Comparison of ENCODE assay signal across 19 cellular contexts in genomic region chr10:72001026-72001380, GRCh38. TPM values are rescaled to one million over a fixed set of nuclear protein-coding genes. Genes with fewer than 3 reads are reported as not detected.
DNase-seq lines count a peak whose midpoint lies in the region; ATAC-seq and TF ChIP-seq lines count a peak whose summit lies in the region.
"Had no signal": no experiment of that assay in that cellular context is flagged by ENCODE, and none has a peak within 500 bp of the region (broad histone marks: within the 10 kb centered on the region; RNA-seq: fewer than 3 reads in every experiment).

No MANE protein-coding gene starts in this region.

- no peaks in the 10 kb centered on the region for H3K9me3 Mint-ChIP-seq in activated naive CD8-positive, alpha-beta T cell treated with anti-CD3 and anti-CD28 coated beads, Interleukin-2, amount 50 U/mL, for 24 hours
- H3K9me3 Mint-ChIP-seq: H9 had no signal

- H3K27me3 ChIP-seq in GM23248 (replicated peaks; ENCODE audit: insufficient read depth) (no peaks in the 10 kb centered on the region), left lung (peaks cover 0 to 7% of the 10 kb centered on the region in 2 donors), stomach (no peaks in the 10 kb centered on the region), MM.1S (replicated peaks; ENCODE audit: insufficient read depth, low read length) (no peaks in the 10 kb centered on the region)

- H3K9ac ChIP-seq in GM23248, result no peak overlapping the region
- no peak overlapping the region for H3K9ac ChIP-seq in MM.1S (ENCODE audit: low read length)

- intact Hi-C loops in left lung (cut with DNase I) (no loop called here), stomach (cut with DNase I; ENCODE audit: low total_unique reads) (no loop called here)

- H3K27ac Mint-ChIP-seq in activated naive CD8-positive, alpha-beta T cell treated with anti-CD3 and anti-CD28 coated beads, Interleukin-2, amount 50 U/mL, for 24 hours, result no peak overlapping the region
- H3K27ac Mint-ChIP-seq: activated naive CD8-positive, alpha-beta T cell had no signal

- in situ Hi-C loops in GM23248 (cut with MboI), result no loop called here

- TF ChIP-seq CTCF in left lung (IDR thresholded peaks at IDR 0.05) (no peak), stomach (IDR thresholded peaks at IDR 0.05) (no peak), MM.1S (IDR thresholded peaks at IDR 0.05; ENCODE audit: low read length) (no peak)

- TF ChIP-seq EP300 in stomach (IDR thresholded peaks at IDR 0.05), result no peak

- WGBS in GM23248 (ENCODE audit: low coverage in 1 of 2, low lambda C conversion rate in 2 of 2, missing lambda C conversion rate in 2 of 2), 2 experiments, result 50 to 57% methylated on average over 1 to 4 of the region's 4 CpGs
- 17 to 48% (median 32%) methylated on average over 4 of the region's 4 CpGs for WGBS in stomach, 5 donors

- ATAC-seq in left lung, result peak; percentile 7
- ATAC-seq in activated naive CD8-positive, alpha-beta T cell treated with anti-CD3 and anti-CD28 coated beads, Interleukin-2, amount 50 U/mL, for 24 hours, result no peak
- ATAC-seq: HepG2, left colon had no signal

- no peak for TF ChIP-seq POLR2A in stomach (IDR thresholded peaks at IDR 0.05)

- peaks cover 100% of the 10 kb centered on the region for H3K79me2 ChIP-seq in GM23248 (ENCODE audit: insufficient read depth)
- no peaks in the 10 kb centered on the region for H3K79me2 ChIP-seq in MM.1S (ENCODE audit: low read length)

- H3K4me2 ChIP-seq in GM23248 (ENCODE audit: unreplicated experiment) (no peak overlapping the region), MM.1S (ENCODE audit: low read depth, low read length) (no peak overlapping the region)

- no peaks in the 10 kb centered on the region; the same call in 1 of the 2 replicates for H3F3A ChIP-seq in GM23248 (ENCODE audit: insufficient read depth)
- H3F3A ChIP-seq in MM.1S (ENCODE audit: insufficient read depth, low read length), result no peaks in the 10 kb centered on the region

- H4K20me1 ChIP-seq in GM23248 (ENCODE audit: insufficient read depth), result no peaks in the 10 kb centered on the region
- H4K20me1 ChIP-seq in MM.1S (ENCODE audit: insufficient read depth, low read length), result no peaks in the 10 kb centered on the region

- H3K4me3 ChIP-seq in GM23248 (no peak overlapping the region), left lung (no peak overlapping the region), stomach (no peak overlapping the region), MM.1S (ENCODE audit: low read length) (no peak overlapping the region)

- H2AFZ ChIP-seq in GM23248 (no peak overlapping the region), MM.1S (ENCODE audit: low read length) (no peak overlapping the region)

- peak; percentile 53 for DNase-seq in GM23248
- peak in 12 of 61 donors; percentile 17 to 77 (median 30) for DNase-seq in caudate nucleus (lab: John Stamatoyannopoulos, UW)
- no peak for DNase-seq in left lung
- DNase-seq in stomach, result peak; percentile 66
- DNase-seq in RPMI8226, result no peak
- no peak for DNase-seq in MM.1S
- no peak for DNase-seq in activated naive CD8-positive, alpha-beta T cell treated with anti-CD3 and anti-CD28 coated beads, Interleukin-2, amount 50 U/mL, for 24 hours
- DNase-seq in NCI-H1105 treated with DMSO at 0.1 percent for 48 hours (lab: John Stamatoyannopoulos, UW), result no peak
- DNase-seq: AML-193; DND-41; H9; left colon; NCI-H1092 treated with DMSO at 0.1 percent for 48 hours; NCI-H526 treated with DMSO at 0.1 percent for 48 hours; SHP77 treated with DMSO at 0.1 percent for 48 hours; stimulated activated CD4-positive, alpha-beta T cell treated with anti-CD3 and anti-CD28 coated beads, Interleukin-15, amount 100 ng/mL, for 24 hours; stimulated activated CD8-positive, alpha-beta memory T cell treated with anti-CD3 and anti-CD28 coated beads, Interleukin-4, amount 100 ng/mL, for 48 hours had no signal

- H3K9me2 ChIP-seq in GM23248 (ENCODE audit: insufficient read depth) (no peaks in the 10 kb centered on the region), MM.1S (replicated peaks; ENCODE audit: insufficient read depth, low read length) (no peaks in the 10 kb centered on the region)

- H3K4me1 ChIP-seq in GM23248 (ENCODE audit: insufficient read depth) (peaks cover 37% of the 10 kb centered on the region), left lung (peaks cover 5 to 18% of the 10 kb centered on the region in 2 donors), stomach (peaks cover 39 to 76% (median 48%) of the 10 kb centered on the region in 4 donors), MM.1S (ENCODE audit: low read length) (no peaks in the 10 kb centered on the region)

- no peaks in the 10 kb centered on the region for H3K27me3 Mint-ChIP-seq in activated naive CD8-positive, alpha-beta T cell treated with anti-CD3 and anti-CD28 coated beads, Interleukin-2, amount 50 U/mL, for 24 hours

- H3K27ac ChIP-seq in GM23248, result no peak overlapping the region
- peak overlapping the region; percentile 93 for H3K27ac ChIP-seq in caudate nucleus (ENCODE audit: low read depth, low read length)
- H3K27ac ChIP-seq in left lung, result no peak overlapping the region
- H3K27ac ChIP-seq in stomach, result peak overlapping the region; percentile 30 to 83 (median 75)
- no peak overlapping the region for H3K27ac ChIP-seq in MM.1S (ENCODE audit: low read length)

- H3K9me3 ChIP-seq in GM23248 (ENCODE audit: low read depth) (no peaks in the 10 kb centered on the region), left lung (no peaks in the 10 kb centered on the region), stomach (no peaks in the 10 kb centered on the region), MM.1S (replicated peaks; ENCODE audit: insufficient read depth, low read length) (no peaks in the 10 kb centered on the region)

- H3K4me1 Mint-ChIP-seq in activated naive CD8-positive, alpha-beta T cell treated with anti-CD3 and anti-CD28 coated beads, Interleukin-2, amount 50 U/mL, for 24 hours, result no peaks in the 10 kb centered on the region

- no peak overlapping the region for H3K4me3 Mint-ChIP-seq in activated naive CD8-positive, alpha-beta T cell treated with anti-CD3 and anti-CD28 coated beads, Interleukin-2, amount 50 U/mL, for 24 hours
- H3K4me3 Mint-ChIP-seq: activated naive CD8-positive, alpha-beta T cell; H9 had no signal

- no peaks in the 10 kb centered on the region for H3K36me3 Mint-ChIP-seq in activated naive CD8-positive, alpha-beta T cell treated with anti-CD3 and anti-CD28 coated beads, Interleukin-2, amount 50 U/mL, for 24 hours (ENCODE audit: low read depth)
- H3K36me3 Mint-ChIP-seq: activated naive CD8-positive, alpha-beta T cell had no signal

- no peaks in the 10 kb centered on the region for H3K36me3 ChIP-seq in GM23248 (ENCODE audit: low read depth)
- no peaks in the 10 kb centered on the region for H3K36me3 ChIP-seq in left lung
- peaks cover 1 to 12% (median 5%) of the 10 kb centered on the region in 4 donors for H3K36me3 ChIP-seq in stomach
- no peaks in the 10 kb centered on the region for H3K36me3 ChIP-seq in MM.1S (replicated peaks; ENCODE audit: insufficient read depth, low read length)

RNA-seq across cellular contexts. Expression of gene CHST3, which starts 36.8 kb away (rescaled TPM):
- 42.2 and 43.3 TPM in 2 replicates for total RNA-seq in GM23248 (2014; rRNA removed; shearing (Covaris generic))
- 10.4 and 10.7 TPM in 2 replicates for polyA plus RNA-seq in GM23248 (2016; fragmentation: Nextera tagmentation; extraction: Ambion mirVana)
- 10 to 100 TPM; 10.3 to 20.1 TPM for total RNA-seq in left lung
- total RNA-seq in stomach, result 10 to 100 TPM in 4 of 5 donors, 1 to 10 TPM in 1; 4.9 to 26.8 (median 17.0) TPM
- polyA plus RNA-seq in stomach, result 1 to 10 TPM; 1.5 to 4.7 (median 3.3) TPM

Comparison
In these comparisons a context has a peak if more than half of its experiments do, and no peak if none do; other contexts are left out.
1. DNase-seq: peak in GM23248 (single experiment) and stomach (single experiment); none in left lung (0 of 2), RPMI8226 (single experiment), MM.1S (single experiment), activated naive CD8-positive, alpha-beta T cell treated with anti-CD3 and anti-CD28 coated beads, Interleukin-2, amount 50 U/mL, for 24 hours (single experiment) and NCI-H1105 treated with DMSO at 0.1 percent for 48 hours (single experiment).
2. H3K27ac ChIP-seq: peak in caudate nucleus (single experiment) and stomach (5 of 5); none in GM23248 (single experiment), left lung (0 of 2) and MM.1S (single experiment).